Comparison of ENCODE assay signal across 10 cellular contexts in genomic region chr4:145731026-145731425, GRCh38. TPM values are rescaled to one million over a fixed set of nuclear protein-coding genes. Genes with fewer than 3 reads are reported as not detected.
DNase-seq lines count a peak whose midpoint lies in the region; ATAC-seq and FAIRE-seq lines count a peak whose summit lies in the region.
"Had no signal": no experiment of that assay in that cellular context is flagged by ENCODE, and none has a peak within 500 bp of the region (broad histone marks: within the 10 kb centered on the region; RNA-seq: fewer than 3 reads in every experiment).

No MANE protein-coding gene starts in this region.

- H3K27ac ChIP-seq in small intestine (ENCODE audit: low read depth in 1 of 2, low read length in 1 of 2), result no peak overlapping the region

- H3K27me3 ChIP-seq in small intestine (ENCODE audit: control insufficient read depth in 2 of 2, insufficient read depth in 2 of 2, low read length in 2 of 2), result no peaks in the 10 kb centered on the region

- no peak for ATAC-seq in GM21825 (IDR thresholded peaks at IDR 0.05; ENCODE audit: unreplicated experiment)

- H3K9me3 ChIP-seq in small intestine (ENCODE audit: control insufficient read depth, low read depth), result no peaks in the 10 kb centered on the region

- H3K36me3 ChIP-seq in small intestine (ENCODE audit: control insufficient read depth in 2 of 2, insufficient read depth in 2 of 2, low read length in 2 of 2), result no peaks in the 10 kb centered on the region

- peaks cover 0 to 17% of the 10 kb centered on the region in 2 donors for H3K4me1 ChIP-seq in small intestine (ENCODE audit: control insufficient read depth in 2 of 2, insufficient read depth in 1 of 2, low read depth in 1 of 2, low read length in 1 of 2)

- FAIRE-seq in small intestine (lab: Jason Lieb, UNC), result no peak

- H3K4me3 ChIP-seq in small intestine (ENCODE audit: low read depth in 1 of 2, low read length in 2 of 2), result no peak overlapping the region

- WGBS in small intestine, 3 donors, result 8 to 35% (median 17%) methylated on average over 1 of the region's 1 CpG

- DNase-seq in NCI-H82 (lab: John Stamatoyannopoulos, UW) (peak; percentile 24), NCI-H82 treated with DMSO at 0.1 percent for 48 hours (lab: John Stamatoyannopoulos, UW; ENCODE audit: unreplicated experiment) (no peak), NCI-H748 (lab: John Stamatoyannopoulos, UW; ENCODE audit: unreplicated experiment) (peak; percentile 74), hepatic stellate cell (ENCODE audit: low spot score) (peak; percentile 48), small intestine (peak; percentile 82), MV-4-11 (lab: John Stamatoyannopoulos, UW) (no peak), OCI-M2 (lab: John Stamatoyannopoulos, UW; ENCODE audit: unreplicated experiment) (no peak)
- DNase-seq: activated naive CD4-positive, alpha-beta T cell treated with anti-CD3 and anti-CD28 coated beads for 36 hours; posterior cingulate gyrus had no signal

RNA-seq across cellular contexts. Expression of gene C4orf51, which starts 51.1 kb away (rescaled TPM):
- not detected for polyA plus RNA-seq in small intestine

Comparison
In these comparisons a context has a peak if more than half of its experiments do, and no peak if none do; other contexts are left out.
1. DNase-seq: peak in NCI-H82 (single experiment), NCI-H748 (single experiment), hepatic stellate cell (single experiment) and small intestine (single experiment); none in NCI-H82 treated with DMSO at 0.1 percent for 48 hours (single experiment), MV-4-11 (single experiment) and OCI-M2 (single experiment).